In the genomic region with DNA sequence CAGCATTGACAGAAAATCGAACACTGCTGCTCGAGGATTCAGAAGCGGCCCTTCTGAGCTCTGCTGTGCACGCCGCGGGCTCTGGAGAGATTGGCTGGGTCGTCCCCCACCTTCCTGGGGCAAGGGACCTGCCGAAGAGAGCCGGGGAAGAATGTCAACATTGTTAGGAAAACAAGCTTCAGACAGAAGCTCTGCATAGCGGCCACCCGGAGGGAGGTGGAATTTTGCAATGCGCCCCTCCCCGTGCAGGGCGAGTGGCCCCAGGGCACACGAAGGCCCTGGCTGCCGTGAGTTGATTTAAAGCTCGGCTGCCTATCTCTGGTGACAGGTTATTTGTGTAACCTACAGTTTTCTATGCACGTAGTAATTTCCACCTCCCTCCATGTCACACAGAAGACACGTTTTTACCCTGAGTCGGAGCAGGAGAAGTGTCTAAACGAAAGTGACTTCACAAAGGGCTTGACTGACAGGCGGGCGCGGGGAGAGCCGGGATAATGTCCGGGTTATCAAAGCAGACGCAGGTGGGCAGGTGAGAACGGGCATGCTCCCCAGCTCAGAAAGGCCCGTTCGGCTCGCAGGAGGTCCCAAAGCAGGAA, we compare ENCODE assay signal across 11 cellular contexts.
A peak's percentile ranks its signal among the peaks of the same experiment; 100 is the strongest.
DNase-seq lines count a peak whose midpoint lies in the region; ATAC-seq and TF ChIP-seq lines count a peak whose summit lies in the region.
"Had no signal": no experiment of that assay in that cellular context is flagged by ENCODE, and none has a peak within 500 bp of the region (broad histone marks: within the 10 kb centered on the region; RNA-seq: fewer than 3 reads in every experiment).

No MANE protein-coding gene starts in this region.

- peak overlapping the region; percentile 36 for H3K27ac ChIP-seq in suprapubic skin

- H3K4me1 ChIP-seq in adipocyte (ENCODE audit: control insufficient read depth, insufficient read depth, low read length) = peaks cover 10% of the 10 kb centered on the region
- peaks cover 19% of the 10 kb centered on the region for H3K4me1 ChIP-seq in suprapubic skin

- peaks cover 7% of the 10 kb centered on the region for H3K4me1 Mint-ChIP-seq in activated naive CD4-positive, alpha-beta T cell treated with anti-CD3 and anti-CD28 coated beads for 36 hours (ENCODE audit: low read depth)
- no peaks in the 10 kb centered on the region for H3K4me1 Mint-ChIP-seq in activated CD8-positive, alpha-beta T cell treated with anti-CD3 and anti-CD28 coated beads for 36 hours (ENCODE audit: low read depth)
- H3K4me1 Mint-ChIP-seq: central memory CD8-positive, alpha-beta T cell had no signal

- no peak overlapping the region for H3K27ac Mint-ChIP-seq in activated naive CD4-positive, alpha-beta T cell treated with anti-CD3 and anti-CD28 coated beads for 36 hours
- no peak overlapping the region for H3K27ac Mint-ChIP-seq in activated CD8-positive, alpha-beta T cell treated with anti-CD3 and anti-CD28 coated beads for 36 hours

- no peak for TF ChIP-seq POLR2A in suprapubic skin (IDR thresholded peaks at IDR 0.05)

- H3K27me3 ChIP-seq in adipocyte (replicated peaks; ENCODE audit: control insufficient read depth, insufficient read depth, low read length) = peaks cover 43% of the 10 kb centered on the region
- no peaks in the 10 kb centered on the region for H3K27me3 ChIP-seq in suprapubic skin

- no peaks in the 10 kb centered on the region for H3K9me3 Mint-ChIP-seq in activated naive CD4-positive, alpha-beta T cell treated with anti-CD3 and anti-CD28 coated beads for 36 hours
- no peaks in the 10 kb centered on the region for H3K9me3 Mint-ChIP-seq in activated CD8-positive, alpha-beta T cell treated with anti-CD3 and anti-CD28 coated beads for 36 hours
- H3K9me3 Mint-ChIP-seq: central memory CD8-positive, alpha-beta T cell had no signal

- no peaks in the 10 kb centered on the region for H3K27me3 Mint-ChIP-seq in activated naive CD4-positive, alpha-beta T cell treated with anti-CD3 and anti-CD28 coated beads for 36 hours (ENCODE audit: low read depth)
- no peaks in the 10 kb centered on the region for H3K27me3 Mint-ChIP-seq in activated CD8-positive, alpha-beta T cell treated with anti-CD3 and anti-CD28 coated beads for 36 hours
- H3K27me3 Mint-ChIP-seq: central memory CD8-positive, alpha-beta T cell had no signal

- POLR2A ChIA-PET in activated CD8-positive, alpha-beta T cell treated with anti-CD3 and anti-CD28 coated beads for 36 hours (lab: Charles Lee) = no interaction called here

- CTCF ChIA-PET in activated naive CD4-positive, alpha-beta T cell treated with anti-CD3 and anti-CD28 coated beads for 36 hours (lab: Charles Lee) = interaction anchor here (0.6 to 0.9 kb wide), 2 partner anchors 87 to 102 kb away, joined by 3 read pairs; no protein-coding TSS in a partner anchor
- CTCF ChIA-PET in activated CD8-positive, alpha-beta T cell treated with anti-CD3 and anti-CD28 coated beads for 36 hours (lab: Charles Lee) = no interaction called here

- H3K9me3 ChIP-seq in adipocyte (ENCODE audit: control insufficient read depth, low read length) = no peaks in the 10 kb centered on the region
- no peaks in the 10 kb centered on the region for H3K9me3 ChIP-seq in suprapubic skin

- H3K36me3 ChIP-seq in adipocyte (ENCODE audit: control insufficient read depth, insufficient read depth, low read length, severe bottlenecking) (no peaks in the 10 kb centered on the region), suprapubic skin (no peaks in the 10 kb centered on the region)

- no peak for TF ChIP-seq CTCF in suprapubic skin (IDR thresholded peaks at IDR 0.05)
- no peak for TF ChIP-seq CTCF in activated CD8-positive, alpha-beta T cell treated with anti-CD3 and anti-CD28 coated beads for 36 hours (IDR thresholded peaks at IDR 0.05)

- in situ Hi-C loops in KBM-7 (cut with MboI; ENCODE audit: low pct_unique_long_range_greater_than_20kb, low sequenced_read_pairs) = no loop called here

- H3K4me3 ChIP-seq in adipocyte (ENCODE audit: low read length) = no peak overlapping the region
- peak overlapping the region; percentile 42 for H3K4me3 ChIP-seq in suprapubic skin

- H3K4me3 Mint-ChIP-seq in activated naive CD4-positive, alpha-beta T cell treated with anti-CD3 and anti-CD28 coated beads for 36 hours = peak overlapping the region; percentile 32
- H3K4me3 Mint-ChIP-seq in activated CD8-positive, alpha-beta T cell treated with anti-CD3 and anti-CD28 coated beads for 36 hours = no peak overlapping the region
- H3K4me3 Mint-ChIP-seq: central memory CD8-positive, alpha-beta T cell had no signal

- ATAC-seq in HG02759 (IDR thresholded peaks at IDR 0.05; ENCODE audit: unreplicated experiment) = no peak
- no peak for ATAC-seq in activated CD8-positive, alpha-beta T cell treated with anti-CD3 and anti-CD28 coated beads for 36 hours

- TF ChIP-seq EP300 in suprapubic skin (IDR thresholded peaks at IDR 0.05) = no peak

- no peaks in the 10 kb centered on the region for H3K36me3 Mint-ChIP-seq in activated naive CD4-positive, alpha-beta T cell treated with anti-CD3 and anti-CD28 coated beads for 36 hours (ENCODE audit: low read depth)
- H3K36me3 Mint-ChIP-seq in activated CD8-positive, alpha-beta T cell treated with anti-CD3 and anti-CD28 coated beads for 36 hours (ENCODE audit: low read depth) = no peaks in the 10 kb centered on the region

- intact Hi-C loops in activated naive CD4-positive, alpha-beta T cell treated with anti-CD3 and anti-CD28 coated beads for 36 hours (cut with micrococcal nuclease) = no loop called here
- intact Hi-C loops in activated CD8-positive, alpha-beta T cell treated with anti-CD3 and anti-CD28 coated beads for 36 hours (cut with micrococcal nuclease) = no loop called here

- peak; percentile 45 for DNase-seq in activated naive CD4-positive, alpha-beta T cell treated with anti-CD3 and anti-CD28 coated beads for 36 hours
- DNase-seq in activated naive CD4-positive, alpha-beta T cell treated with anti-CD3 and anti-CD28 coated beads, Interleukin-2, amount 50 U/mL, for 16 hours = no peak
- peak; percentile 13 for DNase-seq in adipocyte (ENCODE audit: low read depth)
- peak; percentile 69 for DNase-seq in left kidney (ENCODE audit: low read depth, low spot score)
- no peak for DNase-seq in suprapubic skin (ENCODE audit: low spot score in 2 of 2)
- DNase-seq in KBM-7 = no peak
- no peak for DNase-seq in activated CD8-positive, alpha-beta T cell treated with anti-CD3 and anti-CD28 coated beads for 36 hours
- DNase-seq: NCI-H226, posterior cingulate gyrus had no signal

- H3K9ac ChIP-seq in adipocyte (ENCODE audit: low read length) = no peak overlapping the region

- whole genome bisulfite sequencing in suprapubic skin = 41% methylated on average over 28 of the region's 31 CpGs

Comparison
In these comparisons a context has a peak if more than half of its experiments do, and no peak if none do; other contexts are left out.
1. DNase-seq: peak in activated naive CD4-positive, alpha-beta T cell treated with anti-CD3 and anti-CD28 coated beads for 36 hours (single experiment), adipocyte (single experiment) and left kidney (single experiment); none in activated naive CD4-positive, alpha-beta T cell treated with anti-CD3 and anti-CD28 coated beads, Interleukin-2, amount 50 U/mL, for 16 hours (single experiment), suprapubic skin (0 of 2), KBM-7 (single experiment) and activated CD8-positive, alpha-beta T cell treated with anti-CD3 and anti-CD28 coated beads for 36 hours (single experiment).